ENCODE assay signal across 13 cellular contexts in the genomic region with DNA sequence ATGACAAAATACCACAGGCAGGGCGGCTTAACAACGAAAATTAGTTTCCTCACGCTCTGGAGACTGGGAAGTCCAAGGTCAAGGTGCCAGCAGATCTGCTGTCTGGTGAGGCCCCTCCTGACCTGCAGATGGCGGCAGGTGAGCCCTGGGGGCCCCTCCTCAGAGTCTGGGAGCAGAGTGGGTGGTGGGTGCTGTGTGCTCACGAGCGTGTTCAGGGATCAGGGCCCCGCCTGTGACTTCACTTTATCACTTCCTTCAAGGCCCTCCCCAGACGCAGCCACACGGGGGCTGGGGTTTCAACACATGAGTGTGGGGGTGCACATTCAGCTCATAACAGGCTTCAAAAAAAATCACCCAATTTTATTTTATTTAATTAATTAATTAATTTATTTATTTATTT.
"Had no signal": no experiment of that assay in that cellular context is flagged by ENCODE, and none has a peak within 500 bp of the region (broad histone marks: within the 10 kb centered on the region; RNA-seq: fewer than 3 reads in every experiment).

No MANE protein-coding gene starts in this region.

- H3K27me3 ChIP-seq: ascending aorta, dorsolateral prefrontal cortex had no signal

- H3K36me3 Mint-ChIP-seq: activated naive CD4-positive, alpha-beta T cell treated with anti-CD3 and anti-CD28 coated beads, Interleukin-2, amount 10 ng/mL, durations not matched to agents 7 days and 5 days; natural killer cell treated with Interleukin-12 subunit alpha and Interleukin-12 subunit beta and Interleukin-15 and Interleukin-18, amount 100 ng/mL, for 72 hours; stimulated activated memory B cell treated with anti-CD40 and anti-IgM and Interleukin-4, amounts not matched to agents 10 μg/mL and 1 μg/mL and 100 μg/mL, for 72 hours had no signal

- H3K4me3 ChIP-seq: ascending aorta, dorsolateral prefrontal cortex, left ventricle myocardium inferior had no signal

- H3K9me3 Mint-ChIP-seq: activated naive CD4-positive, alpha-beta T cell treated with anti-CD3 and anti-CD28 coated beads, Interleukin-2, amount 10 ng/mL, durations not matched to agents 7 days and 5 days; activated T-helper 17 cell treated with anti-CD3 and anti-CD28 coated beads, Interleukin-2, amount 50 U/mL, for 72 hours; natural killer cell treated with Interleukin-12 subunit alpha and Interleukin-12 subunit beta and Interleukin-15 and Interleukin-18, amount 100 ng/mL, for 72 hours; stimulated activated memory B cell treated with anti-CD40 and anti-IgM and Interleukin-4, amounts not matched to agents 10 μg/mL and 1 μg/mL and 100 μg/mL, for 72 hours; T-helper 2 cell treated with Interferon-gamma antibody and Interleukin-4, amounts not matched to agents 5 μg/mL and 100 μg/mL, for 36 hours had no signal

- H3K4me1 ChIP-seq: ascending aorta had no signal

- H3K9me3 ChIP-seq: ascending aorta, left ventricle myocardium inferior had no signal

- H3K36me3 ChIP-seq: ascending aorta had no signal

- H3K27me3 Mint-ChIP-seq: activated T-helper 17 cell treated with anti-CD3 and anti-CD28 coated beads, Interleukin-2, amount 50 U/mL, for 72 hours; natural killer cell treated with Interleukin-12 subunit alpha and Interleukin-12 subunit beta and Interleukin-15 and Interleukin-18, amount 100 ng/mL, for 72 hours had no signal

- FAIRE-seq: bronchial epithelial cell, keratinocyte had no signal

- H3K27ac ChIP-seq: ascending aorta, dorsolateral prefrontal cortex, left ventricle myocardium inferior had no signal

- H3K4me3 Mint-ChIP-seq: activated naive CD4-positive, alpha-beta T cell treated with anti-CD3 and anti-CD28 coated beads, Interleukin-2, amount 10 ng/mL, durations not matched to agents 7 days and 5 days; activated T-helper 17 cell treated with anti-CD3 and anti-CD28 coated beads, Interleukin-2, amount 50 U/mL, for 72 hours; natural killer cell treated with Interleukin-12 subunit alpha and Interleukin-12 subunit beta and Interleukin-15 and Interleukin-18, amount 100 ng/mL, for 72 hours; stimulated activated memory B cell treated with anti-CD40 and anti-IgM and Interleukin-4, amounts not matched to agents 10 μg/mL and 1 μg/mL and 100 μg/mL, for 72 hours; T-helper 2 cell treated with Interferon-gamma antibody and Interleukin-4, amounts not matched to agents 5 μg/mL and 100 μg/mL, for 36 hours had no signal

- DNase-seq: activated CD4-positive, alpha-beta T cell treated with anti-CD3 and anti-CD28 coated beads, Interleukin-2, amount 50 U/mL, for 4 hours; activated naive CD4-positive, alpha-beta T cell treated with anti-CD3 and anti-CD28 coated beads, Interleukin-2, amount 10 ng/mL, durations not matched to agents 7 days and 5 days; activated T-cell treated with anti-CD3 and anti-CD28 coated beads for 4 hours; dorsolateral prefrontal cortex; left ventricle myocardium inferior; stimulated activated CD4-positive, alpha-beta T cell treated with anti-CD3 and anti-CD28 coated beads, Interleukin-2, amount 100 ng/mL, for 48 hours had no signal

- H3K27ac Mint-ChIP-seq: activated naive CD4-positive, alpha-beta T cell treated with anti-CD3 and anti-CD28 coated beads, Interleukin-2, amount 10 ng/mL, durations not matched to agents 7 days and 5 days; activated T-helper 17 cell treated with anti-CD3 and anti-CD28 coated beads, Interleukin-2, amount 50 U/mL, for 72 hours; natural killer cell treated with Interleukin-12 subunit alpha and Interleukin-12 subunit beta and Interleukin-15 and Interleukin-18, amount 100 ng/mL, for 72 hours; stimulated activated memory B cell treated with anti-CD40 and anti-IgM and Interleukin-4, amounts not matched to agents 10 μg/mL and 1 μg/mL and 100 μg/mL, for 72 hours; T-helper 2 cell treated with Interferon-gamma antibody and Interleukin-4, amounts not matched to agents 5 μg/mL and 100 μg/mL, for 36 hours had no signal
